Comparison of ENCODE assay signal across 10 cellular contexts in genomic region chr6:80742481-80742880, GRCh38.
DNase-seq lines count a peak whose midpoint lies in the region; TF ChIP-seq lines count a peak whose summit lies in the region.
"Had no signal": no experiment of that assay in that cellular context is flagged by ENCODE, and none has a peak within 500 bp of the region (broad histone marks: within the 10 kb centered on the region; RNA-seq: fewer than 3 reads in every experiment).

No MANE protein-coding gene starts in this region.

- no peaks in the 10 kb centered on the region for H3F3A ChIP-seq in MM.1S (ENCODE audit: insufficient read depth, low read length)

- H3K9ac ChIP-seq in MM.1S (ENCODE audit: low read length) = no peak overlapping the region

- H3K4me2 ChIP-seq in MM.1S (ENCODE audit: low read depth, low read length) = no peak overlapping the region
- H3K4me2 ChIP-seq: A549 had no signal

- H3K4me3 ChIP-seq in MM.1S (ENCODE audit: low read length) = no peak overlapping the region
- H3K4me3 ChIP-seq in cardiac fibroblast (replicated peaks in 1 of 2; ENCODE audit: low read depth in 2 of 2, low read length in 2 of 2) = no peak overlapping the region
- H3K4me3 ChIP-seq in dorsolateral prefrontal cortex = no peak overlapping the region
- H3K4me3 ChIP-seq: A549, lung had no signal

- H3K27ac ChIP-seq in MM.1S (ENCODE audit: low read length) = no peak overlapping the region
- no peak overlapping the region for H3K27ac ChIP-seq in dorsolateral prefrontal cortex
- H3K27ac ChIP-seq: A549 had no signal

- DNase-seq in NCI-H1105 treated with DMSO at 0.1 percent for 48 hours (lab: John Stamatoyannopoulos, UW) (peak; percentile 48), NCI-H1105 (lab: John Stamatoyannopoulos, UW) (no peak), MM.1S (peak; percentile 51), cardiac fibroblast (ENCODE audit: low read depth in 2 of 2) (peak; percentile 54 to 74), renal cortical epithelial cell (ENCODE audit: low read depth) (peak; percentile 33), occipital lobe (lab: John Stamatoyannopoulos, UW) (no peak), dorsolateral prefrontal cortex (no peak)
- no peak for DNase-seq in activated CD4-positive, alpha-beta T cell treated with anti-CD3 and anti-CD28 coated beads for 1 hour

- no peaks in the 10 kb centered on the region for H3K9me3 ChIP-seq in MM.1S (replicated peaks; ENCODE audit: insufficient read depth, low read length)
- H3K9me3 ChIP-seq: A549 had no signal

- no peaks in the 10 kb centered on the region for H3K27me3 ChIP-seq in MM.1S (replicated peaks; ENCODE audit: insufficient read depth, low read length)
- H3K27me3 ChIP-seq in dorsolateral prefrontal cortex = no peaks in the 10 kb centered on the region

- H4K20me1 ChIP-seq in MM.1S (ENCODE audit: insufficient read depth, low read length) = no peaks in the 10 kb centered on the region

- H2AFZ ChIP-seq in MM.1S (ENCODE audit: low read length) = no peak overlapping the region

- H3K79me2 ChIP-seq in MM.1S (ENCODE audit: low read length) = no peaks in the 10 kb centered on the region

- no peaks in the 10 kb centered on the region for H3K4me1 ChIP-seq in MM.1S (ENCODE audit: low read length)
- H3K4me1 ChIP-seq: A549 had no signal

- no peaks in the 10 kb centered on the region for H3K36me3 ChIP-seq in MM.1S (replicated peaks; ENCODE audit: insufficient read depth, low read length)

- intact Hi-C loops in dorsolateral prefrontal cortex (cut with DNase I) = no loop called here

- TF ChIP-seq CTCF in MM.1S (IDR thresholded peaks at IDR 0.05; ENCODE audit: low read length) (peak; percentile 51), cardiac fibroblast (IDR thresholded peaks at IDR 0.05; ENCODE audit: low read depth, low read length) (peak; percentile 36), dorsolateral prefrontal cortex (IDR thresholded peaks at IDR 0.05 in 54 of 56, conservative IDR thresholded peaks at IDR 0.05 in 2 of 56; ENCODE audit: low read depth in 1 of 56, partially characterized antibody in 56 of 56) (peak in 26 of 56 donors; percentile 8 to 40 (median 20))

- no peaks in the 10 kb centered on the region for H3K9me2 ChIP-seq in MM.1S (replicated peaks; ENCODE audit: insufficient read depth, low read length)

Comparison
In these comparisons a context has a peak if more than half of its experiments do, and no peak if none do; other contexts are left out.
1. DNase-seq: peak in NCI-H1105 treated with DMSO at 0.1 percent for 48 hours (single experiment), MM.1S (single experiment), cardiac fibroblast (2 of 2) and renal cortical epithelial cell (single experiment); none in NCI-H1105 (single experiment), occipital lobe (single experiment), activated CD4-positive, alpha-beta T cell treated with anti-CD3 and anti-CD28 coated beads for 1 hour (single experiment) and dorsolateral prefrontal cortex (0 of 10).